Comparison of ENCODE assay signal across 15 cellular contexts in the genomic region with DNA sequence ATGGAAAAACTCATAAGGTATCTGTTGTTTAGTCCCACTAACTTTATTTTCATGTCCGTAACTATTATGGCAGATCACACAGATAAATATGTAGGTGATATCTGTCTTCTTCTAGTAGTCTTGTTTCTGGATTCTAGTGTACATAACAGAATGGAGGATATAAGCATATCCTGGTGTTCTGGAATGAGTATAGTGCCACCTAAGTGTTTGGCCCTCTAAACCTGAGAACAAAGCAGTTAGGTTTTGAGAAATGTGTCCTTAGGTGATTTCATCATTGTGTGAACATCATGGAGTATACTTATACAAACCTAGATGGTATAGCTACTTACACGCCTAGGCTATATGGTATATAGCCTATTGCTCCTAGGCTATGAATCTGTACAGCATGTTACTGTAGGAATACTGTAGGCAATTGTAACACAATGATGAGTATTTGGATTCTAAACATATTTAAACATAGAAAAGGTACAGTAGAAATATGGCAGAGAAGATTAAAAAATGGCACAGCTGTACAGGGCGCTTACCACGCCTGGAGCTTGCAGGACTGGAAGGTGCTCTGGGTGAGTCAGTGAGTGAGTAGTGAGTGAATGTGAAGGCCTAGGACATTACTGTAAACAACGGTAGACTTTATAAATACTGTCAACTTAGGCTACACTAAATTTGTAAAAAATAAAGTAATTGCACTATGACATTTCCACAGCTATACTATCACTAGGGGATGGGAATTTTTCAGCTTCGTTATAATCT.
DNase-seq lines count a peak whose midpoint lies in the region; ATAC-seq, FAIRE-seq and TF ChIP-seq lines count a peak whose summit lies in the region.
"Had no signal": no experiment of that assay in that cellular context is flagged by ENCODE, and none has a peak within 500 bp of the region (broad histone marks: within the 10 kb centered on the region; RNA-seq: fewer than 3 reads in every experiment).

No MANE protein-coding gene starts in this region.

- RAD21 ChIA-PET in HCT116 (lab: Charles Lee; ENCODE audit: low non-redundant PET in 1 of 2, low total read pairs in 2 of 2, uncharacterized antibody in 2 of 2, unreplicated experiment in 2 of 2), result no interaction called here

- H2BK12ac ChIP-seq in mesenchymal stem cell (ENCODE audit: low read length in 2 of 2), result no peak overlapping the region

- ATAC-seq in HCT116, result peak; percentile 62

- H3K4me3 Mint-ChIP-seq in activated naive CD8-positive, alpha-beta T cell treated with anti-CD3 and anti-CD28 coated beads for 36 hours, result no peak overlapping the region
- H3K4me3 Mint-ChIP-seq: CD4-positive, CD25-positive, alpha-beta regulatory T cell had no signal

- no peak for TF ChIP-seq CTCF in HCT116 (IDR thresholded peaks at IDR 0.05 in 2 of 3, conservative IDR thresholded peaks at IDR 0.05 in 1 of 3; ENCODE audit: borderline replicate concordance in 1 of 3, insufficient read depth in 1 of 3, low read depth in 2 of 3, low read length in 2 of 3)
- no peak for TF ChIP-seq CTCF in bronchial epithelial cell (IDR thresholded peaks at IDR 0.05; ENCODE audit: insufficient read depth, low read length, severe bottlenecking)
- TF ChIP-seq CTCF in stomach (IDR thresholded peaks at IDR 0.05), result no peak

- H3K36me3 ChIP-seq in HCT116 (ENCODE audit: control insufficient read depth in 1 of 2, insufficient read depth in 2 of 2, low read length in 2 of 2) (no peaks in the 10 kb centered on the region), bronchial epithelial cell (ENCODE audit: control insufficient read depth, insufficient read depth, low read length) (no peaks in the 10 kb centered on the region), mesenchymal stem cell (ENCODE audit: control insufficient read depth in 1 of 2, insufficient read depth in 2 of 2, low read depth in 1 of 2, low read length in 2 of 2) (no peaks in the 10 kb centered on the region), stomach (no peaks in the 10 kb centered on the region)
- H3K36me3 ChIP-seq: BLaER1 had no signal

- no TSS peak for BruUV-seq in HCT116 (replicated peaks; lab: Mats Ljungman, UMichigan)

- H3K27me3 Mint-ChIP-seq in activated naive CD8-positive, alpha-beta T cell treated with anti-CD3 and anti-CD28 coated beads for 36 hours, result peaks cover 19% of the 10 kb centered on the region

- H3K9me3 Mint-ChIP-seq in activated naive CD8-positive, alpha-beta T cell treated with anti-CD3 and anti-CD28 coated beads for 36 hours, result no peaks in the 10 kb centered on the region
- H3K9me3 Mint-ChIP-seq: CD4-positive, CD25-positive, alpha-beta regulatory T cell had no signal

- WGBS in mesenchymal stem cell, result 76% methylated on average over 4 of the region's 6 CpGs
- WGBS in stomach, 5 donors, result 78 to 92% (median 90%) methylated on average over 6 of the region's 6 CpGs

- no peak for FAIRE-seq in bronchial epithelial cell (lab: Jason Lieb, UNC)
- FAIRE-seq: H54 had no signal

- no peak overlapping the region for H3K4ac ChIP-seq in mesenchymal stem cell (ENCODE audit: low read depth in 1 of 2, low read length in 2 of 2)

- H2AFZ ChIP-seq in HCT116 (ENCODE audit: low read depth, low read length, poor library complexity, severe bottlenecking) (no peak overlapping the region), mesenchymal stem cell (ENCODE audit: low read depth, low read length) (no peak overlapping the region)
- H2AFZ ChIP-seq: GM23248 had no signal

- H3K79me1 ChIP-seq in mesenchymal stem cell (replicated peaks; ENCODE audit: low read length, poor library complexity, severe bottlenecking), result no peaks in the 10 kb centered on the region

- no peak overlapping the region for H2AK5ac ChIP-seq in mesenchymal stem cell (ENCODE audit: low read length, severe bottlenecking)

- no peak for TF ChIP-seq POLR2A in HCT116 (IDR thresholded peaks at IDR 0.05; ENCODE audit: borderline replicate concordance, extremely low read depth, insufficient read depth, insufficient read length)
- no peak for TF ChIP-seq POLR2A in stomach (IDR thresholded peaks at IDR 0.05)

- H4K91ac ChIP-seq in mesenchymal stem cell (ENCODE audit: low read length), result no peak overlapping the region

- H3K79me2 ChIP-seq in HCT116 (ENCODE audit: insufficient read depth, low read length), result no peaks in the 10 kb centered on the region

- intact Hi-C loops in HCT116 (cut with micrococcal nuclease) (loop anchor here (10.0 kb wide), 1 partner anchor 396 kb away; no protein-coding TSS in a partner anchor), stomach (cut with DNase I; ENCODE audit: low total_unique reads) (no loop called here)

- H3K4me2 ChIP-seq in HCT116 (ENCODE audit: low read length), result no peak overlapping the region
- H3K4me2 ChIP-seq in mesenchymal stem cell (ENCODE audit: low read length, poor library complexity, severe bottlenecking), result no peak overlapping the region
- H3K4me2 ChIP-seq: BLaER1 had no signal

- TF ChIP-seq RAD21 in HCT116 (IDR thresholded peaks at IDR 0.05; ENCODE audit: low read depth), result no peak

- H3K27me3 ChIP-seq in HCT116 (ENCODE audit: insufficient read depth, low read length) (peaks cover 10% of the 10 kb centered on the region; the same call in 1 of the 2 replicates), bronchial epithelial cell (ENCODE audit: control insufficient read depth, insufficient read depth, low read length) (no peaks in the 10 kb centered on the region), mesenchymal stem cell (ENCODE audit: control insufficient read depth in 1 of 2, insufficient read depth in 1 of 2, low read length in 2 of 2) (peaks cover 0 to 10% of the 10 kb centered on the region in 2 experiments), stomach (peaks cover 0 to 12% (median 5%) of the 10 kb centered on the region in 3 donors)
- H3K27me3 ChIP-seq: BLaER1 had no signal

- POLR2A ChIA-PET in HCT116 (lab: Charles Lee), result no interaction called here

- H4K8ac ChIP-seq in mesenchymal stem cell (ENCODE audit: low read length), result no peak overlapping the region

- H3K27ac Mint-ChIP-seq in activated naive CD8-positive, alpha-beta T cell treated with anti-CD3 and anti-CD28 coated beads for 36 hours, result no peak overlapping the region
- H3K27ac Mint-ChIP-seq: CD4-positive, CD25-positive, alpha-beta regulatory T cell had no signal

- H3K14ac ChIP-seq in mesenchymal stem cell (ENCODE audit: low read length in 2 of 2), result no peak overlapping the region

- CTCF ChIA-PET in HCT116 (lab: Charles Lee), result interaction anchor here (0.5 kb wide), 1 partner anchor 419 kb away, joined by 3 read pairs; no protein-coding TSS in a partner anchor

- no peak for TF ChIP-seq EP300 in stomach (IDR thresholded peaks at IDR 0.05)

- no peaks in the 10 kb centered on the region for H3K36me3 Mint-ChIP-seq in activated naive CD8-positive, alpha-beta T cell treated with anti-CD3 and anti-CD28 coated beads for 36 hours
- H3K36me3 Mint-ChIP-seq: CD4-positive, CD25-positive, alpha-beta regulatory T cell had no signal

- H2BK15ac ChIP-seq in mesenchymal stem cell (ENCODE audit: low read depth, poor library complexity, severe bottlenecking), result no peak overlapping the region

- H2BK120ac ChIP-seq in mesenchymal stem cell (ENCODE audit: low read depth, low read length), result no peak overlapping the region

- peak; percentile 7 to 34 for DNase-seq in NCI-H526 (lab: John Stamatoyannopoulos, UW)
- no peak for DNase-seq in NCI-H526 treated with DMSO at 0.1 percent for 48 hours (lab: John Stamatoyannopoulos, UW)
- DNase-seq in HCT116 (ENCODE audit: low read depth, low spot score), result no peak
- peak; percentile 38 for DNase-seq in bronchial epithelial cell (ENCODE audit: low read depth)
- DNase-seq in mesenchymal stem cell, result peak; percentile 19
- no peak for DNase-seq in NCI-H146 treated with DMSO at 0.1 percent for 48 hours (lab: John Stamatoyannopoulos, UW; ENCODE audit: unreplicated experiment)
- DNase-seq in activated naive CD8-positive, alpha-beta T cell treated with anti-CD3 and anti-CD28 coated beads for 36 hours, result no peak
- no peak for DNase-seq in stomach
- DNase-seq: AML-193; CD4-positive, CD25-positive, alpha-beta regulatory T cell; DMS53; GM23248 had no signal

- no peak overlapping the region for H3K4me3 ChIP-seq in HCT116 (replicated peaks in 1 of 2; ENCODE audit: low read depth in 1 of 2, low read length in 2 of 2)
- H3K4me3 ChIP-seq in bronchial epithelial cell (ENCODE audit: low read depth, low read length), result no peak overlapping the region
- no peak overlapping the region for H3K4me3 ChIP-seq in mesenchymal stem cell (ENCODE audit: insufficient read depth in 1 of 2, low read depth in 1 of 2, low read length in 2 of 2)
- H3K4me3 ChIP-seq in stomach, result no peak overlapping the region
- H3K4me3 ChIP-seq: BLaER1, GM23248 had no signal

- H3K18ac ChIP-seq in mesenchymal stem cell (ENCODE audit: low read depth in 1 of 2, low read length in 2 of 2), result no peak overlapping the region

- H3K27ac ChIP-seq in HCT116 (ENCODE audit: low read depth, low read length), result no peak overlapping the region
- H3K27ac ChIP-seq in mesenchymal stem cell (ENCODE audit: low read length, poor library complexity, severe bottlenecking), result no peak overlapping the region
- H3K27ac ChIP-seq in stomach, result no peak overlapping the region
- H3K27ac ChIP-seq: 22Rv1, BLaER1, GM23248 had no signal

- H3K9ac ChIP-seq in HCT116 (ENCODE audit: low read length) (no peak overlapping the region), mesenchymal stem cell (ENCODE audit: low read length) (no peak overlapping the region)
- H3K9ac ChIP-seq: BLaER1, GM23248 had no signal

- H2BK5ac ChIP-seq in mesenchymal stem cell (ENCODE audit: low read depth, low read length, poor library complexity, severe bottlenecking), result no peak overlapping the region

- H3K9me3 ChIP-seq in HCT116 (ENCODE audit: control insufficient read depth in 1 of 2, insufficient read depth in 1 of 2, low read depth in 1 of 2, low read length in 2 of 2) (no peaks in the 10 kb centered on the region), mesenchymal stem cell (ENCODE audit: control insufficient read depth, low read length) (no peaks in the 10 kb centered on the region), stomach (no peaks in the 10 kb centered on the region)
- H3K9me3 ChIP-seq: BLaER1 had no signal

- H4K20me1 ChIP-seq in HCT116 (ENCODE audit: insufficient read depth), result no peaks in the 10 kb centered on the region
- H4K20me1 ChIP-seq: BLaER1 had no signal

- no peak overlapping the region for H3K23ac ChIP-seq in mesenchymal stem cell (ENCODE audit: low read length in 2 of 2)

- H3K4me1 ChIP-seq in HCT116 (ENCODE audit: control insufficient read depth in 1 of 2, insufficient read depth in 2 of 2, low read length in 2 of 2) (no peaks in the 10 kb centered on the region), mesenchymal stem cell (ENCODE audit: control insufficient read depth, insufficient read depth, low read depth, low read length) (peaks cover 6% of the 10 kb centered on the region), stomach (peaks cover 0 to 8% (median 6%) of the 10 kb centered on the region in 4 donors)

- H3K4me1 Mint-ChIP-seq in activated naive CD8-positive, alpha-beta T cell treated with anti-CD3 and anti-CD28 coated beads for 36 hours, result no peaks in the 10 kb centered on the region

- H3K9me2 ChIP-seq in HCT116 (ENCODE audit: insufficient read depth), result no peaks in the 10 kb centered on the region

TF ChIP-seq in HCT116, 20 proteins besides CTCF, POLR2A, EP300 and RAD21 (continues in another document):
- no peak for TF ChIP-seq ZNF274 (IDR thresholded peaks at IDR 0.05; ENCODE audit: low read depth, low read length)

Comparison
In these comparisons a context has a peak if more than half of its experiments do, and no peak if none do; other contexts are left out.
1. DNase-seq: peak in NCI-H526 (2 of 2), bronchial epithelial cell (single experiment) and mesenchymal stem cell (single experiment); none in NCI-H526 treated with DMSO at 0.1 percent for 48 hours (single experiment), HCT116 (single experiment), NCI-H146 treated with DMSO at 0.1 percent for 48 hours (single experiment), activated naive CD8-positive, alpha-beta T cell treated with anti-CD3 and anti-CD28 coated beads for 36 hours (single experiment) and stomach (single experiment).